In the genomic region with DNA sequence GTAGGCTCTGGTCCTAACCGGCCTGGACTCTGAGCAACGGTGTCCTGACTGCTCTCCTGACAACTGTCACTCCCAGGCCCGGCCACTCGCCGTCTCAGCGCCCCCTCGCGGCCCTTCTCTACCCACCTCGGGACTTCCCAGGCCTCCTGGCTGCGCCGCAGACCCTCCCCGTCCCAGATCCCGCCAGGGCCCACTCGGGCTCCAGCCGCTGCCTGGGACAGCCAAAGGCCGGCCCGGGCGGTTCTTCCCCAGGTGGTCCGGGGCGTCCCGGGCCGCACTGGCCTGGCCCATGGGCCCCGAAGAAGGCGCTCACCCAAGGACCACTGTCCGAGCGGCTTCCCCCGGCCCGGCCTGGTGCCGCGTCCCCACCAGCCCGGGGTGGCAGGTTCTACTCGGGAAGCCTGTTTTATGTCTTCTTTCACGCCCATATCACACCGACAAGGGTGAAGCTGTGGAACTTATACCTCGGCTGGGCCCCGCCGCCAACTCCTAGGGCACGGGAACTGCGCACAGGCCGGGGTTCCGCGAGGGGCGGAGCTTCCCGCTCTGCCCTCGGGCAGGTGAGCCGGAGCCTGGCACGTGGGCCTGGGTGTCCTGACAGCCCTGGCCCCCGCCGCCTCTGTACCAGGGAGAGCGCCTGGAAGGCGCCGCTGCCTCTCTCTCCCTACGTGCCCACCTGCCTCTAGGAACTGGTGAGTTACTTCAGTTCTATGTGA, we compare ENCODE assay signal across 8 cellular contexts.
DNase-seq lines count a peak whose midpoint lies in the region; TF ChIP-seq lines count a peak whose summit lies in the region.

No MANE protein-coding gene starts in this region.

- H3K36me3 ChIP-seq in H7 (replicated peaks; ENCODE audit: control insufficient read depth, insufficient read depth, low read length) (no peaks in the 10 kb centered on the region), mesendoderm (ENCODE audit: control insufficient read depth, insufficient read depth, low read length) (no peaks in the 10 kb centered on the region), BE2C (no peaks in the 10 kb centered on the region)

- H3K9me3 Mint-ChIP-seq in activated CD4-positive, alpha-beta memory T cell treated with anti-CD3 and anti-CD28 coated beads, Interleukin-2, amount 10 ng/mL, durations not matched to agents 7 days and 5 days = no peaks in the 10 kb centered on the region

- H3K36me3 Mint-ChIP-seq in activated CD4-positive, alpha-beta memory T cell treated with anti-CD3 and anti-CD28 coated beads, Interleukin-2, amount 10 ng/mL, durations not matched to agents 7 days and 5 days (ENCODE audit: low read depth) = no peaks in the 10 kb centered on the region

- H3K27ac ChIP-seq in mesendoderm (ENCODE audit: low read depth, low read length) = no peak overlapping the region

- in situ Hi-C loops in G401 (cut with HindIII; ENCODE audit: low sequenced_read_pairs) = no loop called here

- DNase-seq in G401 (ENCODE audit: low spot score) (peak; percentile 29), H7 (peak; percentile 81), NB4 (ENCODE audit: low read depth) (peak; percentile 42), mesendoderm (peak; percentile 80), BE2C (no peak)
- peak; percentile 70 for DNase-seq in activated CD4-positive, alpha-beta memory T cell treated with anti-CD3 and anti-CD28 coated beads, Interleukin-2, amount 10 ng/mL, durations not matched to agents 7 days and 5 days
- peak; percentile 50 for DNase-seq in effector CD4-positive, alpha-beta T cell
- peak; percentile 50 for DNase-seq in stimulated activated CD8-positive, alpha-beta memory T cell treated with anti-CD3 and anti-CD28 coated beads, Interleukin-12 subunit alpha, Interleukin-12 subunit beta, amount 100 ng/mL, for 1 hour (ENCODE audit: low read depth)

- H2BK120ac ChIP-seq in mesendoderm (ENCODE audit: low read depth, low read length) = no peak overlapping the region

- peak; percentile 55 for TF ChIP-seq CTCF in NB4 (IDR thresholded peaks at IDR 0.05; ENCODE audit: low read depth, low read length)
- no peak for TF ChIP-seq CTCF in BE2C (IDR thresholded peaks at IDR 0.05; ENCODE audit: low read depth, low read length)

- H3K9ac ChIP-seq in mesendoderm (ENCODE audit: low read length) = peak overlapping the region; percentile 64

- no peaks in the 10 kb centered on the region for H3K79me2 ChIP-seq in mesendoderm (ENCODE audit: control insufficient read depth, insufficient read depth, low read length)

- no peak overlapping the region for H2BK5ac ChIP-seq in mesendoderm (ENCODE audit: low read length)

- H3K4ac ChIP-seq in mesendoderm (ENCODE audit: low read depth, low read length) = no peak overlapping the region

- H3K4me1 Mint-ChIP-seq in activated CD4-positive, alpha-beta memory T cell treated with anti-CD3 and anti-CD28 coated beads, Interleukin-2, amount 10 ng/mL, durations not matched to agents 7 days and 5 days = peaks cover 6% of the 10 kb centered on the region

- peaks cover 10% of the 10 kb centered on the region; the same call in 1 of the 2 replicates for H3K27me3 ChIP-seq in H7 (ENCODE audit: control insufficient read depth, insufficient read depth, low read length)
- H3K27me3 ChIP-seq in mesendoderm (ENCODE audit: insufficient read depth, low read length, poor library complexity) = no peaks in the 10 kb centered on the region
- no peaks in the 10 kb centered on the region for H3K27me3 ChIP-seq in BE2C

- no peak overlapping the region for H3K18ac ChIP-seq in mesendoderm (ENCODE audit: low read length)

- no peaks in the 10 kb centered on the region for H3K4me1 ChIP-seq in mesendoderm (ENCODE audit: control insufficient read depth, low read depth, low read length)
- no peaks in the 10 kb centered on the region for H3K4me1 ChIP-seq in BE2C

- H3K4me3 Mint-ChIP-seq in activated CD4-positive, alpha-beta memory T cell treated with anti-CD3 and anti-CD28 coated beads, Interleukin-2, amount 10 ng/mL, durations not matched to agents 7 days and 5 days = peak overlapping the region; percentile 63

- no peak overlapping the region for H4K5ac ChIP-seq in mesendoderm (ENCODE audit: low read length)

- no peak overlapping the region for H3K23ac ChIP-seq in mesendoderm (ENCODE audit: low read length)

- peak overlapping the region; percentile 78 for H3K56ac ChIP-seq in mesendoderm (ENCODE audit: low read length)

- CTCF ChIA-PET in activated CD4-positive, alpha-beta memory T cell treated with anti-CD3 and anti-CD28 coated beads, Interleukin-2, amount 10 ng/mL, durations not matched to agents 7 days and 5 days (lab: Charles Lee) = interaction anchor here (0.9 kb wide), 1 partner anchor 13 kb away, joined by 3 read pairs; no protein-coding TSS in a partner anchor

- H3K27me3 Mint-ChIP-seq in activated CD4-positive, alpha-beta memory T cell treated with anti-CD3 and anti-CD28 coated beads, Interleukin-2, amount 10 ng/mL, durations not matched to agents 7 days and 5 days = peaks cover 3% of the 10 kb centered on the region

- WGBS in mesendoderm (ENCODE audit: extremely low coverage, insufficient coverage, low lambda C conversion rate) = no CpG with 5 or more reads among the region's 53 CpGs

- H2AK5ac ChIP-seq in mesendoderm (ENCODE audit: low read length) = no peak overlapping the region

- peak overlapping the region; percentile 60 for H3K4me2 ChIP-seq in mesendoderm (ENCODE audit: low read length)

- H2BK15ac ChIP-seq in mesendoderm (replicated peaks; ENCODE audit: low read depth) = no peak overlapping the region

- H3K79me1 ChIP-seq in mesendoderm (ENCODE audit: low read length) = no peaks in the 10 kb centered on the region

- POLR2A ChIA-PET in activated CD4-positive, alpha-beta memory T cell treated with anti-CD3 and anti-CD28 coated beads, Interleukin-2, amount 10 ng/mL, durations not matched to agents 7 days and 5 days (lab: Charles Lee) = interaction anchor here (0.8 kb wide), 1 partner anchor 10 kb away, joined by 3 read pairs; no protein-coding TSS in a partner anchor

- H3K27ac Mint-ChIP-seq in activated CD4-positive, alpha-beta memory T cell treated with anti-CD3 and anti-CD28 coated beads, Interleukin-2, amount 10 ng/mL, durations not matched to agents 7 days and 5 days = no peak overlapping the region

- H3K4me3 ChIP-seq in H7 (ENCODE audit: insufficient read depth, low read depth, low read length) = peak overlapping the region; percentile 68
- H3K4me3 ChIP-seq in NB4 (ENCODE audit: low read depth, low read length) = no peak overlapping the region
- peak overlapping the region; percentile 18 for H3K4me3 ChIP-seq in mesendoderm (ENCODE audit: low read length)
- no peak overlapping the region for H3K4me3 ChIP-seq in BE2C (ENCODE audit: low read depth, low read length)

- no peaks in the 10 kb centered on the region for H3K9me3 ChIP-seq in BE2C

- no peak overlapping the region for H4K8ac ChIP-seq in mesendoderm (ENCODE audit: low read depth, low read length)

- no peak for TF ChIP-seq POLR2A in NB4 (IDR thresholded peaks at IDR 0.05; ENCODE audit: extremely low read depth, insufficient read length)

Comparison
In these comparisons a context has a peak if more than half of its experiments do, and no peak if none do; other contexts are left out.
1. H3K4me3 ChIP-seq: peak in H7 (single experiment) and mesendoderm (single experiment); none in NB4 (single experiment) and BE2C (single experiment).